Comparison of ENCODE assay signal across 1 cellular context in the genomic region with DNA sequence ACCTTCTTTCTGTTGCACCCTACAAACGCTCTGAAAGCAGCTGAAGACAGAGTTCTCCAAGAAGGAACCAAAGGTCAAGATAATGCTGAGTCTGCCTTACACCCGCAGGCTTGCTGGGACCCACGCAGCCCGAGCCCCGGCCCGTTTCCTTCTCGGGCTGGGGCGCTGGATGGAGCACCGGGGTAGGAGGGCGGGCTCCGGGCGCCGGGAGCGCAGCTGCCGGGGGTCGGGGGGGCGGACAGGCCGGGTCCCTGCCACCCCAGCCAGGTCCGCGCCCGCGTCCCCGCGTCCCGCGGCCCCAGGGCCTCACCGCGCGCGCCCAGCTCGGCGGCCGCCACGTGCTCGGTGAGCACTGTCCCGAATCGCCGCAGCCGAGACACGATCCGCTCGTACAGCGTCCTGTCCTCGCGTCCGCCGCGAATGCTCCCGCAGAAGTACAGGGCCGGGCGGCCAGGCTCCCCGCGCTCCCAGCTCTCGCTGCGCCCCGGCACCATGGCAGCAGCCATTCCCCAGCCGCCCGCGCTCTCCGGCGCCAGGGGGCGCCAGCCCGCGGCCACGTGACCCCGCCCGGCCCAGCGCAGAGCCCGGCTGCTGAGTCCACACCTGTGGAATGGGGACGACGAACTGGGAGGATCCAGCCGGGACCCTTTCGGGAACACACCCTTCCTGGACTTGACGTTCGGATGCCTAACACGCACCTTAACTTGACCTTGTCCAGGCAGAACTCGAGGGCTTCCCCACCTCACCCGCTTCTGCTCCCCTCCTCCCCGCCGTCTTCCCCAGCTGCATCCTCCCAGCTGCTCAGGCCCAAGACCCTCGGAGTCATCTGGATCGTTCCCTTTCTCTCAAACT.
A peak's percentile ranks its signal among the peaks of the same experiment; 100 is the strongest.
TF ChIP-seq lines count a peak whose summit lies in the region.

A gene with protein sequence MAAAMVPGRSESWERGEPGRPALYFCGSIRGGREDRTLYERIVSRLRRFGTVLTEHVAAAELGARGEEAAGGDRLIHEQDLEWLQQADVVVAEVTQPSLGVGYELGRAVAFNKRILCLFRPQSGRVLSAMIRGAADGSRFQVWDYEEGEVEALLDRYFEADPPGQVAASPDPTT (minus strand): TSS at position 531 of the 852 bp plus-strand sequence. CDS start 25 bp downstream, at position 506.

TF ChIP-seq in HepG2, 621 proteins besides CTCF, POLR2A, EP300 and RAD21 (continued from another document and continues in another):
- TF ChIP-seq, protein P1, sequence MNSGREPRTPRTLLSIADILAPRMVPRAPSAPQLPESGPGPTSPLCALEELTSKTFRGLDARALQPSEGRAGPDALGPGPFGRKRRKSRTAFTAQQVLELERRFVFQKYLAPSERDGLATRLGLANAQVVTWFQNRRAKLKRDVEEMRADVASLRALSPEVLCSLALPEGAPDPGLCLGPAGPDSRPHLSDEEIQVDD (CRISPR knock-in tag; IDR thresholded peaks at IDR 0.05; ENCODE audit: borderline replicate concordance) = peak; percentile 61; the same call in 1 of the 2 replicates
- no peak for TF ChIP-seq FOSL1 (CRISPR knock-in tag; IDR thresholded peaks at IDR 0.05; ENCODE audit: borderline replicate concordance)
- peak; percentile 59 to 62 for TF ChIP-seq MAFK (conservative IDR thresholded peaks at IDR 0.05 in 1 of 2, IDR thresholded peaks at IDR 0.05 in 1 of 2; ENCODE audit: low read length in 2 of 2)
- TF ChIP-seq, protein P2, sequence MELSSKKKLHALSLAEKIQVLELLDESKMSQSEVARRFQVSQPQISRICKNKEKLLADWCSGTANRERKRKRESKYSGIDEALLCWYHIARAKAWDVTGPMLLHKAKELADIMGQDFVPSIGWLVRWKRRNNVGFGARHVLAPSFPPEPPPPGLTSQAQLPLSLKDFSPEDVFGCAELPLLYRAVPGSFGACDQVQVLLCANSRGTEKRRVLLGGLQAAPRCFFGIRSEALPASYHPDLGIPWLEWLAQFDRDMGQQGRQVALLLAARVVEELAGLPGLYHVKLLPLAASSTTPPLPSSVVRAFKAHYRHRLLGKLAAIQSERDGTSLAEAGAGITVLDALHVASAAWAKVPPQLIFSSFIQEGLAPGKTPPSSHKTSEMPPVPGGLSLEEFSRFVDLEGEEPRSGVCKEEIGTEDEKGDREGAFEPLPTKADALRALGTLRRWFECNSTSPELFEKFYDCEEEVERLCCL (CRISPR knock-in tag; IDR thresholded peaks at IDR 0.05; ENCODE audit: borderline replicate concordance) = peak; percentile 86; the same call in 1 of the 2 replicates
- TF ChIP-seq, protein P3, sequence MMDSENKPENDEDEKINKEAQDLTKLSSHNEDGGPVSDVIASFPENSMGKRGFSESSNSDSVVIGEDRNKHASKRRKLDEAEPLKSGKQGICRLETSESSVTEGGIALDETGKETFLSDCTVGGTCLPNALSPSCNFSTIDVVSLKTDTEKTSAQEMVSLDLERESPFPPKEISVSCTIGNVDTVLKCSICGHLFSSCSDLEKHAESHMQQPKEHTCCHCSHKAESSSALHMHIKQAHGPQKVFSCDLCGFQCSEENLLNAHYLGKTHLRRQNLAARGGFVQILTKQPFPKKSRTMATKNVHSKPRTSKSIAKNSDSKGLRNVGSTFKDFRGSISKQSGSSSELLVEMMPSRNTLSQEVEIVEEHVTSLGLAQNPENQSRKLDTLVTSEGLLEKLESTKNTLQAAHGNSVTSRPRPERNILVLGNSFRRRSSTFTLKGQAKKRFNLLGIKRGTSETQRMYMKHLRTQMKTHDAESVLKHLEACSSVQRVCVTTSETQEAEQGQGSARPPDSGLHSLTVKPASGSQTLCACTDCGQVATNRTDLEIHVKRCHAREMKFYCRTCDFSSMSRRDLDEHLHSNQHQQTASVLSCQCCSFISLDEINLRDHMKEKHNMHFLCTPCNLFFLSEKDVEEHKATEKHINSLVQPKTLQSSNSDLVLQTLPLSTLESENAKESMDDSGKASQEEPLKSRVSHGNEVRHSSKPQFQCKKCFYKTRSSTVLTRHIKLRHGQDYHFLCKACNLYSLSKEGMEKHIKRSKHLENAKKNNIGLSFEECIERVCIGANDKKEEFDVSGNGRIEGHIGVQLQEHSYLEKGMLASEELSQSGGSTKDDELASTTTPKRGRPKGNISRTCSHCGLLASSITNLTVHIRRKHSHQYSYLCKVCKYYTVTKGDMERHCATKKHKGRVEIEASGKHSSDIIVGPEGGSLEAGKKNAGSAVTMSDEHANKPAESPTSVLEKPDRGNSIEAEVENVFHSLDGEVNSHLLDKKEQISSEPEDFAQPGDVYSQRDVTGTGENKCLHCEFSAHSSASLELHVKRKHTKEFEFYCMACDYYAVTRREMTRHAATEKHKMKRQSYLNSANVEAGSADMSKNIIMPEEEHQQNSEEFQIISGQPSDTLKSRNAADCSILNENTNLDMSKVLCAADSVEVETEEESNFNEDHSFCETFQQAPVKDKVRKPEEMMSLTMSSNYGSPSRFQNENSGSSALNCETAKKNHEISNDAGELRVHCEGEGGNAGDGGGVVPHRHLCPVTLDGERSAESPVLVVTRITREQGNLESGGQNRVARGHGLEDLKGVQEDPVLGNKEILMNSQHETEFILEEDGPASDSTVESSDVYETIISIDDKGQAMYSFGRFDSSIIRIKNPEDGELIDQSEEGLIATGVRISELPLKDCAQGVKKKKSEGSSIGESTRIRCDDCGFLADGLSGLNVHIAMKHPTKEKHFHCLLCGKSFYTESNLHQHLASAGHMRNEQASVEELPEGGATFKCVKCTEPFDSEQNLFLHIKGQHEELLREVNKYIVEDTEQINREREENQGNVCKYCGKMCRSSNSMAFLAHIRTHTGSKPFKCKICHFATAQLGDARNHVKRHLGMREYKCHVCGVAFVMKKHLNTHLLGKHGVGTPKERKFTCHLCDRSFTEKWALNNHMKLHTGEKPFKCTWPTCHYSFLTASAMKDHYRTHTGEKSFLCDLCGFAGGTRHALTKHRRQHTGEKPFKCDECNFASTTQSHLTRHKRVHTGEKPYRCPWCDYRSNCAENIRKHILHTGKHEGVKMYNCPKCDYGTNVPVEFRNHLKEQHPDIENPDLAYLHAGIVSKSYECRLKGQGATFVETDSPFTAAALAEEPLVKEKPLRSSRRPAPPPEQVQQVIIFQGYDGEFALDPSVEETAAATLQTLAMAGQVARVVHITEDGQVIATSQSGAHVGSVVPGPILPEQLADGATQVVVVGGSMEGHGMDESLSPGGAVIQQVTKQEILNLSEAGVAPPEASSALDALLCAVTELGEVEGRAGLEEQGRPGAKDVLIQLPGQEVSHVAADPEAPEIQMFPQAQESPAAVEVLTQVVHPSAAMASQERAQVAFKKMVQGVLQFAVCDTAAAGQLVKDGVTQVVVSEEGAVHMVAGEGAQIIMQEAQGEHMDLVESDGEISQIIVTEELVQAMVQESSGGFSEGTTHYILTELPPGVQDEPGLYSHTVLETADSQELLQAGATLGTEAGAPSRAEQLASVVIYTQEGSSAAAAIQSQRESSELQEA (CRISPR knock-in tag; IDR thresholded peaks at IDR 0.05; ENCODE audit: not compliant biosample characterization) = peak; percentile 64
- TF ChIP-seq, protein P4, sequence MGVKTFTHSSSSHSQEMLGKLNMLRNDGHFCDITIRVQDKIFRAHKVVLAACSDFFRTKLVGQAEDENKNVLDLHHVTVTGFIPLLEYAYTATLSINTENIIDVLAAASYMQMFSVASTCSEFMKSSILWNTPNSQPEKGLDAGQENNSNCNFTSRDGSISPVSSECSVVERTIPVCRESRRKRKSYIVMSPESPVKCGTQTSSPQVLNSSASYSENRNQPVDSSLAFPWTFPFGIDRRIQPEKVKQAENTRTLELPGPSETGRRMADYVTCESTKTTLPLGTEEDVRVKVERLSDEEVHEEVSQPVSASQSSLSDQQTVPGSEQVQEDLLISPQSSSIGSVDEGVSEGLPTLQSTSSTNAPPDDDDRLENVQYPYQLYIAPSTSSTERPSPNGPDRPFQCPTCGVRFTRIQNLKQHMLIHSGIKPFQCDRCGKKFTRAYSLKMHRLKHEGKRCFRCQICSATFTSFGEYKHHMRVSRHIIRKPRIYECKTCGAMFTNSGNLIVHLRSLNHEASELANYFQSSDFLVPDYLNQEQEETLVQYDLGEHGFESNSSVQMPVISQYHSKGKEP (CRISPR knock-in tag; IDR thresholded peaks at IDR 0.05) = no peak
- TF ChIP-seq CEBPG (CRISPR knock-in tag; IDR thresholded peaks at IDR 0.05) = 0 out of 2 replicates have a peak, but pooled peaks have one; percentile 3
- peak; percentile 86 for TF ChIP-seq TAF1 (CRISPR knock-in tag; IDR thresholded peaks at IDR 0.05)
- TF ChIP-seq, protein P5, sequence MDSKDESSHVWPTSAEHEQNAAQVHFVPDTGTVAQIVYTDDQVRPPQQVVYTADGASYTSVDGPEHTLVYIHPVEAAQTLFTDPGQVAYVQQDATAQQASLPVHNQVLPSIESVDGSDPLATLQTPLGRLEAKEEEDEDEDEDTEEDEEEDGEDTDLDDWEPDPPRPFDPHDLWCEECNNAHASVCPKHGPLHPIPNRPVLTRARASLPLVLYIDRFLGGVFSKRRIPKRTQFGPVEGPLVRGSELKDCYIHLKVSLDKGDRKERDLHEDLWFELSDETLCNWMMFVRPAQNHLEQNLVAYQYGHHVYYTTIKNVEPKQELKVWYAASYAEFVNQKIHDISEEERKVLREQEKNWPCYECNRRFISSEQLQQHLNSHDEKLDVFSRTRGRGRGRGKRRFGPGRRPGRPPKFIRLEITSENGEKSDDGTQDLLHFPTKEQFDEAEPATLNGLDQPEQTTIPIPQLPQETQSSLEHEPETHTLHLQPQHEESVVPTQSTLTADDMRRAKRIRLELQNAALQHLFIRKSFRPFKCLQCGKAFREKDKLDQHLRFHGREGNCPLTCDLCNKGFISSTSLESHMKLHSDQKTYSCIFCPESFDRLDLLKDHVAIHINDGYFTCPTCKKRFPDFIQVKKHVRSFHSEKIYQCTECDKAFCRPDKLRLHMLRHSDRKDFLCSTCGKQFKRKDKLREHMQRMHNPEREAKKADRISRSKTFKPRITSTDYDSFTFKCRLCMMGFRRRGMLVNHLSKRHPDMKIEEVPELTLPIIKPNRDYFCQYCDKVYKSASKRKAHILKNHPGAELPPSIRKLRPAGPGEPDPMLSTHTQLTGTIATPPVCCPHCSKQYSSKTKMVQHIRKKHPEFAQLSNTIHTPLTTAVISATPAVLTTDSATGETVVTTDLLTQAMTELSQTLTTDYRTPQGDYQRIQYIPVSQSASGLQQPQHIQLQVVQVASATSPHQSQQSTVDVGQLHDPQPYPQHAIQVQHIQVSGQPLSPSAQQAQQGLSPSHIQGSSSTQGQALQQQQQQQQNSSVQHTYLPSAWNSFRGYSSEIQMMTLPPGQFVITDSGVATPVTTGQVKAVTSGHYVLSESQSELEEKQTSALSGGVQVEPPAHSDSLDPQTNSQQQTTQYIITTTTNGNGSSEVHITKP (CRISPR knock-in tag; IDR thresholded peaks at IDR 0.05; ENCODE audit: low read depth) = no peak
- TF ChIP-seq, protein P6, sequence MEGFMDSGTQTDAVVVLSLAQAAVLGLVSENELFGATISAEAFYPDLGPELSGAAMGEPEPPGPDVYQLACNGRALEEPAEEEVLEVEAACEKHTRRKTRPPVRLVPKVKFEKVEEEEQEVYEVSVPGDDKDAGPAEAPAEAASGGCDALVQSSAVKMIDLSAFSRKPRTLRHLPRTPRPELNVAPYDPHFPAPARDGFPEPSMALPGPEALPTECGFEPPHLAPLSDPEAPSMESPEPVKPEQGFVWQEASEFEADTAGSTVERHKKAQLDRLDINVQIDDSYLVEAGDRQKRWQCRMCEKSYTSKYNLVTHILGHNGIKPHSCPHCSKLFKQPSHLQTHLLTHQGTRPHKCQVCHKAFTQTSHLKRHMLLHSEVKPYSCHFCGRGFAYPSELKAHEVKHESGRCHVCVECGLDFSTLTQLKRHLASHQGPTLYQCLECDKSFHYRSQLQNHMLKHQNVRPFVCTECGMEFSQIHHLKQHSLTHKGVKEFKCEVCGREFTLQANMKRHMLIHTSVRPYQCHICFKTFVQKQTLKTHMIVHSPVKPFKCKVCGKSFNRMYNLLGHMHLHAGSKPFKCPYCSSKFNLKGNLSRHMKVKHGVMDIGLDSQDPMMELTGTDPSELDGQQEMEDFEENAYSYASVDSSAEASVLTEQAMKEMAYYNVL (CRISPR knock-in tag; IDR thresholded peaks at IDR 0.05; ENCODE audit: borderline replicate concordance) = peak; percentile 57; the same call in 1 of the 2 replicates
- TF ChIP-seq MLLT10 (CRISPR knock-in tag; IDR thresholded peaks at IDR 0.05) = no peak
- TF ChIP-seq, protein P7, sequence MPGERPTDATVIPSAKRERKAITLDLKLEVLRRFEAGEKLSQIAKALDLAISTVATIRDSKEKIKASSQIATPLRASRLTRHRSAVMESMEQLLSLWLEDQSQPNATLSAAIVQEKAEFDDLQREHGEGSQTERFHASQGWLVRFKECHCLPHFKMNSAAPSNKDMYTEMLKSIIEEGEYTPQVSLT (CRISPR knock-in tag; IDR thresholded peaks at IDR 0.05; ENCODE audit: borderline replicate concordance, low read depth) = no peak
- 0 out of 2 replicates have a peak, but pooled peaks have one; percentile 64 for TF ChIP-seq ZNF101 (CRISPR knock-in tag; IDR thresholded peaks at IDR 0.05; ENCODE audit: borderline replicate concordance, low read depth)
- TF ChIP-seq, protein P8, sequence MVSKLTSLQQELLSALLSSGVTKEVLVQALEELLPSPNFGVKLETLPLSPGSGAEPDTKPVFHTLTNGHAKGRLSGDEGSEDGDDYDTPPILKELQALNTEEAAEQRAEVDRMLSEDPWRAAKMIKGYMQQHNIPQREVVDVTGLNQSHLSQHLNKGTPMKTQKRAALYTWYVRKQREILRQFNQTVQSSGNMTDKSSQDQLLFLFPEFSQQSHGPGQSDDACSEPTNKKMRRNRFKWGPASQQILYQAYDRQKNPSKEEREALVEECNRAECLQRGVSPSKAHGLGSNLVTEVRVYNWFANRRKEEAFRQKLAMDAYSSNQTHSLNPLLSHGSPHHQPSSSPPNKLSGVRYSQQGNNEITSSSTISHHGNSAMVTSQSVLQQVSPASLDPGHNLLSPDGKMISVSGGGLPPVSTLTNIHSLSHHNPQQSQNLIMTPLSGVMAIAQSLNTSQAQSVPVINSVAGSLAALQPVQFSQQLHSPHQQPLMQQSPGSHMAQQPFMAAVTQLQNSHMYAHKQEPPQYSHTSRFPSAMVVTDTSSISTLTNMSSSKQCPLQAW (CRISPR knock-in tag; IDR thresholded peaks at IDR 0.05) = peak; percentile 51; the same call in 1 of the 2 replicates
- no peak for TF ChIP-seq SP1 (IDR thresholded peaks at IDR 0.05)
- peak; percentile 74 for TF ChIP-seq SP1 (CRISPR knock-in tag; IDR thresholded peaks at IDR 0.05)
- TF ChIP-seq, protein P9, sequence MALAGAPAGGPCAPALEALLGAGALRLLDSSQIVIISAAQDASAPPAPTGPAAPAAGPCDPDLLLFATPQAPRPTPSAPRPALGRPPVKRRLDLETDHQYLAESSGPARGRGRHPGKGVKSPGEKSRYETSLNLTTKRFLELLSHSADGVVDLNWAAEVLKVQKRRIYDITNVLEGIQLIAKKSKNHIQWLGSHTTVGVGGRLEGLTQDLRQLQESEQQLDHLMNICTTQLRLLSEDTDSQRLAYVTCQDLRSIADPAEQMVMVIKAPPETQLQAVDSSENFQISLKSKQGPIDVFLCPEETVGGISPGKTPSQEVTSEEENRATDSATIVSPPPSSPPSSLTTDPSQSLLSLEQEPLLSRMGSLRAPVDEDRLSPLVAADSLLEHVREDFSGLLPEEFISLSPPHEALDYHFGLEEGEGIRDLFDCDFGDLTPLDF (CRISPR knock-in tag; IDR thresholded peaks at IDR 0.05) = peak; percentile 74
- TF ChIP-seq RFX1 (IDR thresholded peaks at IDR 0.05) = no peak; the same call in 1 of the 2 replicates
- TF ChIP-seq, protein P10, sequence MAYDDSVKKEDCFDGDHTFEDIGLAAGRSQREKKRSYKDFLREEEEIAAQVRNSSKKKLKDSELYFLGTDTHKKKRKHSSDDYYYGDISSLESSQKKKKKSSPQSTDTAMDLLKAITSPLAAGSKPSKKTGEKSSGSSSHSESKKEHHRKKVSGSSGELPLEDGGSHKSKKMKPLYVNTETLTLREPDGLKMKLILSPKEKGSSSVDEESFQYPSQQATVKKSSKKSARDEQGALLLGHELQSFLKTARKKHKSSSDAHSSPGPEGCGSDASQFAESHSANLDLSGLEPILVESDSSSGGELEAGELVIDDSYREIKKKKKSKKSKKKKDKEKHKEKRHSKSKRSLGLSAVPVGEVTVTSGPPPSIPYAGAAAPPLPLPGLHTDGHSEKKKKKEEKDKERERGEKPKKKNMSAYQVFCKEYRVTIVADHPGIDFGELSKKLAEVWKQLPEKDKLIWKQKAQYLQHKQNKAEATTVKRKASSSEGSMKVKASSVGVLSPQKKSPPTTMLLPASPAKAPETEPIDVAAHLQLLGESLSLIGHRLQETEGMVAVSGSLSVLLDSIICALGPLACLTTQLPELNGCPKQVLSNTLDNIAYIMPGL (CRISPR knock-in tag; IDR thresholded peaks at IDR 0.05; ENCODE audit: borderline replicate concordance in 1 of 2, low read depth in 1 of 2) = peak; percentile 99
- no peak for TF ChIP-seq HCFC1 (IDR thresholded peaks at IDR 0.05; ENCODE audit: low read depth, low read length)
